ENCODE assay signal across 1 cellular context in genomic region chr11:65382036-65382803, GRCh38.
TF ChIP-seq lines count a peak whose summit lies in the region.

A gene with protein sequence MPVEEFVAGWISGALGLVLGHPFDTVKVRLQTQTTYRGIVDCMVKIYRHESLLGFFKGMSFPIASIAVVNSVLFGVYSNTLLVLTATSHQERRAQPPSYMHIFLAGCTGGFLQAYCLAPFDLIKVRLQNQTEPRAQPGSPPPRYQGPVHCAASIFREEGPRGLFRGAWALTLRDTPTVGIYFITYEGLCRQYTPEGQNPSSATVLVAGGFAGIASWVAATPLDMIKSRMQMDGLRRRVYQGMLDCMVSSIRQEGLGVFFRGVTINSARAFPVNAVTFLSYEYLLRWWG (minus strand): TSS chr11:65382646. CDS start chr11:65381951, 695 bp downstream.

TF ChIP-seq in K562, 482 proteins besides CTCF, POLR2A, EP300 and RAD21 (continued from another document and continues in another):
- TF ChIP-seq SAP30 (IDR thresholded peaks at IDR 0.05; ENCODE audit: borderline replicate concordance, insufficient read depth, low read depth, low read length, poor library complexity, severe bottlenecking) (no peak), RBM34 (IDR thresholded peaks at IDR 0.05; ENCODE audit: borderline replicate concordance, insufficient read depth, low read length) (no peak), ZC3H8 (IDR thresholded peaks at IDR 0.05) (no peak), TRIM25 (IDR thresholded peaks at IDR 0.05; ENCODE audit: borderline replicate concordance) (no peak), SIN3A (IDR thresholded peaks at IDR 0.05; ENCODE audit: borderline replicate concordance in 2 of 2, control insufficient read depth in 1 of 2, low read depth in 2 of 2, low read length in 2 of 2) (0 out of 4 replicates have a peak, but pooled peaks of 1 of the 2 experiments have one; percentile 57), ARID1B (IDR thresholded peaks at IDR 0.05) (peak; percentile 93), POLR2B (IDR thresholded peaks at IDR 0.05; ENCODE audit: low read depth, partially characterized antibody) (peak; percentile 43), XRCC5 (IDR thresholded peaks at IDR 0.05; ENCODE audit: low read depth, low read length) (peak; percentile 92), NR3C1 (CRISPR knock-in tag; IDR thresholded peaks at IDR 0.05) (no peak), ZNF253 (CRISPR knock-in tag; conservative IDR thresholded peaks at IDR 0.05) (no peak), ZNF175 (CRISPR knock-in tag; IDR thresholded peaks at IDR 0.05; ENCODE audit: low read depth) (peak; percentile 67), STAT5A (IDR thresholded peaks at IDR 0.05; ENCODE audit: borderline replicate concordance, low read length) (peak; percentile 52; the same call in 1 of the 2 replicates), TAF7 (tag; IDR thresholded peaks at IDR 0.05) (no peak), HDAC1 (IDR thresholded peaks at IDR 0.05) (peak in 1 of 2 experiments; percentile 67; a peak in 1 of 4 replicates), TAF9B (IDR thresholded peaks at IDR 0.05; ENCODE audit: partially characterized antibody) (no peak), ILF3 (IDR thresholded peaks at IDR 0.05; ENCODE audit: borderline replicate concordance) (no peak), FOXK2 (conservative IDR thresholded peaks at IDR 0.05 in 1 of 2, IDR thresholded peaks at IDR 0.05 in 1 of 2; ENCODE audit: low read depth in 2 of 2) (peak; percentile 97 to 99), ZNF707 (CRISPR knock-in tag; conservative IDR thresholded peaks at IDR 0.05) (peak; percentile 61), RAD51 (IDR thresholded peaks at IDR 0.05; ENCODE audit: borderline replicate concordance, low read depth) (no peak; the same call in 1 of the 2 replicates), MLX (CRISPR knock-in tag; conservative IDR thresholded peaks at IDR 0.05) (peak in 1 of 2 experiments; percentile 89; a peak in 1 of 4 replicates), CHAMP1 (IDR thresholded peaks at IDR 0.05) (no peak), ASH1L (IDR thresholded peaks at IDR 0.05; ENCODE audit: borderline replicate concordance, low read depth, partially characterized antibody) (no peak), DLX4 (CRISPR knock-in tag; IDR thresholded peaks at IDR 0.05) (no peak), HOXB6 (CRISPR knock-in tag; IDR thresholded peaks at IDR 0.05; ENCODE audit: borderline replicate concordance) (no peak), LARP7 (IDR thresholded peaks at IDR 0.05) (no peak), CBX2 (IDR thresholded peaks at IDR 0.05; ENCODE audit: insufficient read depth, low read length, poor library complexity, severe bottlenecking) (no peak), IRF9 (tag; IDR thresholded peaks at IDR 0.05) (no peak), GATAD2B (IDR thresholded peaks at IDR 0.05; ENCODE audit: borderline replicate concordance) (peak; percentile 83), TFAM (CRISPR knock-in tag; conservative IDR thresholded peaks at IDR 0.05) (no peak), RNF2 (IDR thresholded peaks at IDR 0.05) (peak; percentile 88), ATF7 (IDR thresholded peaks at IDR 0.05) (peak; percentile 92), MAFG (tag; conservative IDR thresholded peaks at IDR 0.05) (no peak), HNRNPLL (IDR thresholded peaks at IDR 0.05; ENCODE audit: low read depth, low read length, poor library complexity, severe bottlenecking) (peak; percentile 75), SRSF1 (IDR thresholded peaks at IDR 0.05; ENCODE audit: low read depth, low read length) (no peak), MEF2D (tag; conservative IDR thresholded peaks at IDR 0.05; ENCODE audit: low read depth) (no peak), ETV5 (CRISPR knock-in tag; IDR thresholded peaks at IDR 0.05; ENCODE audit: low read depth) (peak; percentile 84; the same call in 1 of the 2 replicates), MTA1 (IDR thresholded peaks at IDR 0.05; ENCODE audit: borderline replicate concordance) (no peak; the same call in 1 of the 2 replicates), TCF7 (IDR thresholded peaks at IDR 0.05; ENCODE audit: borderline replicate concordance) (no peak), ZNF12 (CRISPR knock-in tag; IDR thresholded peaks at IDR 0.05) (0 out of 2 replicates have a peak, but pooled peaks have one; percentile 60), CTCFL (IDR thresholded peaks at IDR 0.05; ENCODE audit: borderline replicate concordance, insufficient read depth, low read depth, low read length, poor library complexity, severe bottlenecking) (peak; percentile 44), PML (IDR thresholded peaks at IDR 0.05; ENCODE audit: low read length) (no peak), SMARCE1 (IDR thresholded peaks at IDR 0.05) (peak; percentile 97), ZNF224 (CRISPR knock-in tag; IDR thresholded peaks at IDR 0.05) (no peak), PHB2 (IDR thresholded peaks at IDR 0.05; ENCODE audit: low read depth) (no peak), ZNF146 (CRISPR knock-in tag; IDR thresholded peaks at IDR 0.05; ENCODE audit: unreplicated experiment) (no peak), CHD1 (IDR thresholded peaks at IDR 0.05; ENCODE audit: low read length) (no peak), CUX1 (CRISPR knock-in tag; IDR thresholded peaks at IDR 0.05) (peak; percentile 73; the same call in 1 of the 2 replicates)
- TF ChIP-seq, protein P1, sequence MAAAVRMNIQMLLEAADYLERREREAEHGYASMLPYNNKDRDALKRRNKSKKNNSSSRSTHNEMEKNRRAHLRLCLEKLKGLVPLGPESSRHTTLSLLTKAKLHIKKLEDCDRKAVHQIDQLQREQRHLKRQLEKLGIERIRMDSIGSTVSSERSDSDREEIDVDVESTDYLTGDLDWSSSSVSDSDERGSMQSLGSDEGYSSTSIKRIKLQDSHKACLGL (CRISPR knock-in tag; IDR thresholded peaks at IDR 0.05; ENCODE audit: borderline replicate concordance, poor library complexity, severe bottlenecking): no peak
